Comparison of ENCODE assay signal across 1 cellular context in the genomic region with DNA sequence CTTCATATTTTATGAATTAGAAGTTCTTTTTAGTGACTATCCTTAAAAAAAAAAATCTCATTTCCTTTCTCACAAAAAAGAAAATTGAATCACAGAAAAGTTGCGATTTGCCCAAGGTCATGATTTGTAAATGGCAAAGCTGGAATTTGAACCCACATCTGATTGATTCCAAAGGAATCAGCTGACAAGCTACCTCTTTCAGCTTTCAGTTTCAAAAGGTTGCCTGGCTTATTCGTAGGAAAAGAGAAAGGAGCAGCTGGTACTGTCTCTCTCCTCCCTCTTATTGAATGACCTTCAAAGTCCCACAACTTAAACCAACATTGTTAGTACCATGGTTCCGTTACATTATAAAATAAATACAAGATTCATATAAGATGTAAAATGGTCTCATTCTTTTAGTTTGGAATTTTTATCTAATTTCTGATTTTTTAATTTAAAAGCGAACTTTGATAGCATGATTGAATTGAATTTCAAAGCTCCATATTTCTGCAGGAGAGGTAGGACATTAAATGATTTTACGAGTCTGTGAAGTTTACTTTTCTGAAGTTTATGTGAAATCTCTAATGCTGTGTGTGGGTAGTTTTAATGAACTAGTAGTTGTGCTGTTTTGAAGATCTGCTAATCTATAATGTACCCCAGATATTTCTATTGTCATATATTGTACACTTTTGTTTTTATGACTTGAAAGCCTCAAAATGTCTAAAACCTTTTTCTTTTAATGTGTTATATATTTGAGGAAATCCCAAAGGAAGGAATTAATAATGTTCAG.
TF ChIP-seq lines count a peak whose summit lies in the region.

No MANE protein-coding gene starts in this region.

TF ChIP-seq in GM23338, 12 proteins besides CTCF, POLR2A, EP300 and RAD21:
- TF ChIP-seq ZNF331 (CRISPR knock-in tag; IDR thresholded peaks at IDR 0.05; ENCODE audit: low read depth) (no peak), EZH2phosphoT487 (IDR thresholded peaks at IDR 0.05; ENCODE audit: unreplicated experiment) (no peak), NANOG (IDR thresholded peaks at IDR 0.05; ENCODE audit: borderline replicate concordance) (no peak), JUNB (IDR thresholded peaks at IDR 0.05; ENCODE audit: unreplicated experiment) (no peak), EZH2 (IDR thresholded peaks at IDR 0.05; ENCODE audit: low read depth, unreplicated experiment) (no peak), POLR2AphosphoS5 (IDR thresholded peaks at IDR 0.05; ENCODE audit: low read depth) (no peak)
